19 cellular contexts compared by ENCODE assay signal in the genomic region with DNA sequence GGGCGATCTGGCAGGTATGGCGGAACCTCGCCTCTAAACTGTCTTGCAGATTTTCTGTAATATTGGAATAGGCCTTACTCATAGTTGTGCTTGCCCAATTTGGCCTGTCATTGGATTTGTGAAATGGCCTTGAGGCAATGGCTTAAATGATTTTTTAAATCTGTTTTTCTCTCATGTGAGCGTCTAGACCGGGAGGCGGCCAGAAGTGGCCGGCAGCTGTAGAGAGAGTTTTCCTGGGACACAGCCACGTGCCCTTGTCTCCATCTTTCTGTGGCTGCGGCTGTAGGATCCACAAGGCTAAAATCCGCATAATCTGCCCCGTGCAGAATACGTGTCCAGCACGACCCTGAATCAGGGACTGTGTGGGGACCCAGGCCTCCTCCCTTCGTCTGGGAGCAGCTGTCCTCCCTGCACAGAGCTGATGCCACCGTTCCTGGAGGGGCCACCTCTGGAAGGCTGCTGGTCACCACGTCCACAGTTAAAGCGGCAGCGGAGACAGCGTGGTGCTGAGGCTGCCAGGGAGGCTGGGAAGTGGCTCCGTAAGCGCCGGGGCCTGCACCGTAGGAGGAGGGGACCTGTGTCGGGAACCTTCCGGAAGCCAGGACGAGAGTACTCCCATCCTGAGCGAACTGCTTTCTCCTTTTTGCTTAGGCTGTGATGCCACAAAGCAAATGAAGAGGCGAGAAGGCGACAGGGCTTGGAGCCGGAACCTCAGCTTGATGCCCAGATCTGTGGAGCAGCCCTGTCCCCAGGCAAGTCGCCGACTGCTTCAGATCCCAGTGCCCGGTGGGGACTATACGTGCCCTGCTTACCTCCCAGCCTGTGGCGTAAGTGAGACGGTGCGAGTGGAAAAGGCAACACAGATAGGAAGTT.
DNase-seq lines count a peak whose midpoint lies in the region; TF ChIP-seq lines count a peak whose summit lies in the region.
"Had no signal": no experiment of that assay in that cellular context is flagged by ENCODE, and none has a peak within 500 bp of the region (broad histone marks: within the 10 kb centered on the region; RNA-seq: fewer than 3 reads in every experiment).

No MANE protein-coding gene starts in this region.

- no peak overlapping the region for H3K4me2 ChIP-seq in neural progenitor cell
- H3K4me2 ChIP-seq: GM23338 had no signal

- H3K27ac ChIP-seq in Peyer's patch (peak overlapping the region in 3 of 4 donors; percentile 47 to 63 (median 59)), neural progenitor cell (no peak overlapping the region), skeletal muscle tissue (ENCODE audit: low read depth, low read length) (peak overlapping the region; percentile 45)

- H3K9me3 ChIP-seq in Peyer's patch (peaks cover 0 to 4% (median 0%) of the 10 kb centered on the region in 4 donors), neural progenitor cell (ENCODE audit: low read depth) (peaks cover under 1% of the 10 kb centered on the region), skeletal muscle tissue (ENCODE audit: control insufficient read depth in 3 of 3, low read length in 3 of 3) (peaks cover 0 to 5% (median 4%) of the 10 kb centered on the region in 3 donors)

- peak overlapping the region; percentile 63 for H3K27ac Mint-ChIP-seq in neural progenitor cell
- H3K27ac Mint-ChIP-seq: GM23338 had no signal

- H3K36me3 ChIP-seq in Peyer's patch (no peaks in the 10 kb centered on the region), neural progenitor cell (no peaks in the 10 kb centered on the region), skeletal muscle tissue (ENCODE audit: control insufficient read depth in 3 of 3, insufficient read depth in 3 of 3, low read length in 3 of 3) (peaks cover 0 to 3% (median 0%) of the 10 kb centered on the region in 3 donors)

- H3K9ac ChIP-seq in neural progenitor cell (no peak overlapping the region), skeletal muscle tissue (ENCODE audit: low read depth in 1 of 3, low read length in 3 of 3) (no peak overlapping the region)

- H3K4me3 ChIP-seq in Peyer's patch, result no peak overlapping the region
- H3K4me3 ChIP-seq in epithelial cell of esophagus (ENCODE audit: low read length), result no peak overlapping the region
- H3K4me3 ChIP-seq in neural progenitor cell, result no peak overlapping the region
- no peak overlapping the region for H3K4me3 ChIP-seq in skeletal muscle tissue (ENCODE audit: low read length in 3 of 3)
- H3K4me3 ChIP-seq: GM23338 had no signal

- H3K4me1 ChIP-seq in Peyer's patch (no peaks in the 10 kb centered on the region), neural progenitor cell (no peaks in the 10 kb centered on the region), skeletal muscle tissue (ENCODE audit: control insufficient read depth in 3 of 3, insufficient read depth in 3 of 3, low read length in 3 of 3) (peaks cover 8 to 11% (median 11%) of the 10 kb centered on the region in 3 donors)

- peaks cover 12% of the 10 kb centered on the region for H3K36me3 Mint-ChIP-seq in neural progenitor cell

- no peaks in the 10 kb centered on the region for H4K20me1 ChIP-seq in neural progenitor cell (ENCODE audit: low read depth)

- TF ChIP-seq POLR2A in Peyer's patch (IDR thresholded peaks at IDR 0.05), result no peak

- H3K79me2 ChIP-seq in neural progenitor cell (ENCODE audit: low read depth), result no peaks in the 10 kb centered on the region

- peaks cover 2% of the 10 kb centered on the region for H3K9me3 Mint-ChIP-seq in neural progenitor cell

- H3F3A ChIP-seq in neural progenitor cell (ENCODE audit: low read depth), result no peaks in the 10 kb centered on the region

- no peak overlapping the region for H3K4me3 Mint-ChIP-seq in neural progenitor cell
- H3K4me3 Mint-ChIP-seq: GM23338 had no signal

- H3K27me3 ChIP-seq in Peyer's patch (no peaks in the 10 kb centered on the region), neural progenitor cell (no peaks in the 10 kb centered on the region), skeletal muscle tissue (ENCODE audit: control insufficient read depth in 3 of 3, insufficient read depth in 3 of 3, low read length in 3 of 3) (peaks cover 18 to 24% (median 23%) of the 10 kb centered on the region in 3 donors)

- no peak overlapping the region for H2AFZ ChIP-seq in neural progenitor cell (replicated peaks)
- H2AFZ ChIP-seq: GM23338 had no signal

- TF ChIP-seq CTCF in Peyer's patch (IDR thresholded peaks at IDR 0.05) (no peak), epithelial cell of esophagus (IDR thresholded peaks at IDR 0.05; ENCODE audit: insufficient read depth, low read depth, low read length, missing control alignments) (no peak), neural progenitor cell (IDR thresholded peaks at IDR 0.05) (no peak)

- DNase-seq in Peyer's patch, result no peak
- DNase-seq in epithelial cell of esophagus (ENCODE audit: low read depth), result peak; percentile 15
- DNase-seq in neural progenitor cell (ENCODE audit: low spot score), result no peak
- no peak for DNase-seq in kidney tubule cell (ENCODE audit: low spot score)
- no peak for DNase-seq in A172 (ENCODE audit: low spot score)
- DNase-seq in NCI-H526 (lab: John Stamatoyannopoulos, UW), result no peak
- DNase-seq: ACHN; C1 segment of cervical spinal cord; CD8-positive, alpha-beta memory T cell; DMS79; MM.1S; NCI-H1092 treated with DMSO at 0.1 percent for 48 hours; NCI-H146; NCI-H446 treated with DMSO at 0.1 percent for 48 hours; NCI-H748 treated with DMSO at 0.1 percent for 48 hours; RPMI8226; SHP77 treated with DMSO at 0.1 percent for 48 hours had no signal

- H3K27me3 Mint-ChIP-seq in neural progenitor cell (ENCODE audit: insufficient read depth, low read depth), result peaks cover 2% of the 10 kb centered on the region

- peaks cover 8% of the 10 kb centered on the region for H3K4me1 Mint-ChIP-seq in neural progenitor cell
